8 cellular contexts compared by ENCODE assay signal in the genomic region with DNA sequence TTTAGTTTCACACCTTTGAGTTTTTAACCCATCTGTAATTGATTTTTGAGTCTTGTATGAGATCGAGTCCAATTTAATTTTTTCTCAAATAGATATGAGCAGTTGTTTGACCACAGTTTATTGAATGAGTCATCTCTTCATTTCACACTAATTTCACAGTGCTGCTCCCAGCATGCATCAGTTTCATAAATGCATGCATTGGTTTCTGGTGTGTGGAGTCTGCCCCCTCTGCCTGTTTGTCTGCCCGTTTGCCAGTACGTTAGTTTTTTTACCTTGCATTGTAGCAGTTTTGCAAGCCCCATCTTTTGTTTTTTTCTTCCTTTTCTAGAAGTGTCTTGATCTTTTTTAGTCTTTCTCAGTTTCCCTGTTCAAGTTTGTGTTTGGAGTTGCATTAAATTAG. TPM values are rescaled to one million over a fixed set of nuclear protein-coding genes. Genes with fewer than 3 reads are reported as not detected.
DNase-seq lines count a peak whose midpoint lies in the region; ATAC-seq, FAIRE-seq and TF ChIP-seq lines count a peak whose summit lies in the region.

No MANE protein-coding gene starts in this region.

- H3K4me1 Mint-ChIP-seq in activated CD4-positive, alpha-beta memory T cell treated with anti-CD3 and anti-CD28 coated beads for 36 hours (ENCODE audit: low read depth) = peaks cover 20% of the 10 kb centered on the region

- intact Hi-C loops in activated CD4-positive, alpha-beta memory T cell treated with anti-CD3 and anti-CD28 coated beads for 36 hours (cut with micrococcal nuclease) = loop anchor here (1.0 to 5.0 kb wide), 6 partner anchors 12 to 150 kb away; partner anchors contain the start of gene SLX4IP

- peak; percentile 99 for ATAC-seq in GM18517 (IDR thresholded peaks at IDR 0.05; ENCODE audit: unreplicated experiment)
- ATAC-seq in HG02885 (IDR thresholded peaks at IDR 0.05; ENCODE audit: poor library complexity, unreplicated experiment) = peak; percentile 99

- H3K36me3 Mint-ChIP-seq in activated CD4-positive, alpha-beta memory T cell treated with anti-CD3 and anti-CD28 coated beads for 36 hours = peaks cover 5% of the 10 kb centered on the region

- no peak for FAIRE-seq in urothelium cell line (lab: Jason Lieb, UNC)

- DNase-seq in AG04449 (ENCODE audit: low read depth, low spot score) = peak; percentile 31
- DNase-seq in NCI-H2081 (lab: John Stamatoyannopoulos, UW) = peak; percentile 18 to 66
- DNase-seq in activated CD4-positive, alpha-beta memory T cell treated with anti-CD3 and anti-CD28 coated beads for 36 hours = peak; percentile 71
- DNase-seq in fibroblast of the conjunctiva (ENCODE audit: low read depth) = peak; percentile 69
- peak; percentile 79 for DNase-seq in urothelium cell line (ENCODE audit: low spot score)
- no peak for DNase-seq in iPS-NIHi7 (ENCODE audit: extremely low spot score)

- TF ChIP-seq CTCF in AG04449 (IDR thresholded peaks at IDR 0.05; ENCODE audit: insufficient read depth, low read length, missing control alignments) = no peak

- no peaks in the 10 kb centered on the region for H3K9me3 Mint-ChIP-seq in activated CD4-positive, alpha-beta memory T cell treated with anti-CD3 and anti-CD28 coated beads for 36 hours

- H3K4me3 ChIP-seq in AG04449 (ENCODE audit: low read depth, low read length) = no peak overlapping the region

- H3K27me3 Mint-ChIP-seq in activated CD4-positive, alpha-beta memory T cell treated with anti-CD3 and anti-CD28 coated beads for 36 hours = no peaks in the 10 kb centered on the region

- CTCF ChIA-PET in AG04449 (lab: Yijun Ruan, JAX) = no interaction called here
- CTCF ChIA-PET in activated CD4-positive, alpha-beta memory T cell treated with anti-CD3 and anti-CD28 coated beads for 36 hours (lab: Charles Lee) = interaction anchor here (0.8 kb wide), 1 partner anchor 9 kb away, joined by 3 read pairs; no protein-coding TSS in a partner anchor

- POLR2A ChIA-PET in AG04449 (lab: Yijun Ruan, JAX) = no interaction called here
- POLR2A ChIA-PET in activated CD4-positive, alpha-beta memory T cell treated with anti-CD3 and anti-CD28 coated beads for 36 hours (lab: Charles Lee) = no interaction called here

- H3K27ac Mint-ChIP-seq in activated CD4-positive, alpha-beta memory T cell treated with anti-CD3 and anti-CD28 coated beads for 36 hours = peak overlapping the region; percentile 65

- H3K4me3 Mint-ChIP-seq in activated CD4-positive, alpha-beta memory T cell treated with anti-CD3 and anti-CD28 coated beads for 36 hours = peak overlapping the region; percentile 65

RNA-seq across cellular contexts. Expression of gene SLX4IP, which starts 11.9 kb away (rescaled TPM):
- total RNA-seq in activated CD4-positive, alpha-beta memory T cell treated with anti-CD3 and anti-CD28 coated beads for 36 hours = 1 to 10 TPM; 5.5 to 6.3 TPM

RNA-seq across cellular contexts. Expression of gene MKKS, which starts 13.0 kb away (rescaled TPM):
- 1 to 10 TPM; 7.1 to 7.5 TPM for total RNA-seq in activated CD4-positive, alpha-beta memory T cell treated with anti-CD3 and anti-CD28 coated beads for 36 hours
